In genomic region chrX:150848914-150849365, GRCh38 we compare ENCODE assay signal across 11 cellular contexts. TPM values are rescaled to one million over a fixed set of nuclear protein-coding genes. Genes with fewer than 3 reads are reported as not detected.
DNase-seq lines count a peak whose midpoint lies in the region; ATAC-seq and TF ChIP-seq lines count a peak whose summit lies in the region.
"Had no signal": no experiment of that assay in that cellular context is flagged by ENCODE, and none has a peak within 500 bp of the region (broad histone marks: within the 10 kb centered on the region; RNA-seq: fewer than 3 reads in every experiment).

No MANE protein-coding gene starts in this region.

- H3K27ac ChIP-seq in C4-2B (peak overlapping the region; percentile 70), sigmoid colon (no peak overlapping the region)
- H3K27ac ChIP-seq: neutrophil had no signal

- H3K27me3 ChIP-seq in sigmoid colon: no peaks in the 10 kb centered on the region
- H3K27me3 ChIP-seq: neutrophil had no signal

- WGBS in sigmoid colon, 2 donors: 13 to 47% methylated on average over 9 of the region's 9 CpGs

- intact Hi-C loops in sigmoid colon (cut with DNase I): no loop called here

- H3K4me3 ChIP-seq in epithelial cell of esophagus (ENCODE audit: low read length) (no peak overlapping the region), sigmoid colon (no peak overlapping the region)

- TF ChIP-seq POLR2A in sigmoid colon (IDR thresholded peaks at IDR 0.05): no peak

- TF ChIP-seq EP300 in sigmoid colon (IDR thresholded peaks at IDR 0.05): no peak

- peak; percentile 22 for ATAC-seq in HG03571 (IDR thresholded peaks at IDR 0.05; ENCODE audit: unreplicated experiment)
- ATAC-seq in HG02973 (IDR thresholded peaks at IDR 0.05; ENCODE audit: unreplicated experiment): no peak

- TF ChIP-seq CTCF in C4-2B (conservative IDR thresholded peaks at IDR 0.05): no peak
- no peak for TF ChIP-seq CTCF in epithelial cell of esophagus (IDR thresholded peaks at IDR 0.05; ENCODE audit: insufficient read depth, low read depth, low read length, missing control alignments)
- no peak for TF ChIP-seq CTCF in sigmoid colon (IDR thresholded peaks at IDR 0.05)

- peak; percentile 97 for DNase-seq in NCI-H748 (lab: John Stamatoyannopoulos, UW; ENCODE audit: unreplicated experiment)
- DNase-seq in epithelial cell of esophagus (ENCODE audit: low read depth): peak; percentile 93
- no peak for DNase-seq in sigmoid colon
- DNase-seq in activated T-cell treated with anti-CD3 and anti-CD28 coated beads, Interleukin-2, amount 50 U/mL, for 48 hours: no peak
- no peak for DNase-seq in D341Med (ENCODE audit: low spot score)
- DNase-seq: CD4-positive, CD25-positive, alpha-beta regulatory T cell; foreskin melanocyte had no signal

- no peaks in the 10 kb centered on the region for H3K36me3 ChIP-seq in sigmoid colon
- H3K36me3 ChIP-seq: neutrophil had no signal

- no peaks in the 10 kb centered on the region for H3K4me1 ChIP-seq in sigmoid colon

- no peaks in the 10 kb centered on the region for H3K9me3 ChIP-seq in sigmoid colon
- H3K9me3 ChIP-seq: neutrophil had no signal

RNA-seq across cellular contexts. Expression of gene CD99L2, which starts 49.5 kb away (rescaled TPM):
- 10 to 100 TPM; 55.8 to 62.6 (median 59.5) TPM for total RNA-seq in sigmoid colon
- 10 to 100 TPM in 1 of 3 donors, 1 to 10 TPM in 2; 4.8 to 20.0 (median 4.9) TPM for polyA plus RNA-seq in sigmoid colon

Comparison
In these comparisons a context has a peak if more than half of its experiments do, and no peak if none do; other contexts are left out.
1. DNase-seq: peak in NCI-H748 (single experiment) and epithelial cell of esophagus (single experiment); none in sigmoid colon (single experiment), activated T-cell treated with anti-CD3 and anti-CD28 coated beads, Interleukin-2, amount 50 U/mL, for 48 hours (0 of 2) and D341Med (single experiment).